ENCODE assay signal across 12 cellular contexts in the genomic region with DNA sequence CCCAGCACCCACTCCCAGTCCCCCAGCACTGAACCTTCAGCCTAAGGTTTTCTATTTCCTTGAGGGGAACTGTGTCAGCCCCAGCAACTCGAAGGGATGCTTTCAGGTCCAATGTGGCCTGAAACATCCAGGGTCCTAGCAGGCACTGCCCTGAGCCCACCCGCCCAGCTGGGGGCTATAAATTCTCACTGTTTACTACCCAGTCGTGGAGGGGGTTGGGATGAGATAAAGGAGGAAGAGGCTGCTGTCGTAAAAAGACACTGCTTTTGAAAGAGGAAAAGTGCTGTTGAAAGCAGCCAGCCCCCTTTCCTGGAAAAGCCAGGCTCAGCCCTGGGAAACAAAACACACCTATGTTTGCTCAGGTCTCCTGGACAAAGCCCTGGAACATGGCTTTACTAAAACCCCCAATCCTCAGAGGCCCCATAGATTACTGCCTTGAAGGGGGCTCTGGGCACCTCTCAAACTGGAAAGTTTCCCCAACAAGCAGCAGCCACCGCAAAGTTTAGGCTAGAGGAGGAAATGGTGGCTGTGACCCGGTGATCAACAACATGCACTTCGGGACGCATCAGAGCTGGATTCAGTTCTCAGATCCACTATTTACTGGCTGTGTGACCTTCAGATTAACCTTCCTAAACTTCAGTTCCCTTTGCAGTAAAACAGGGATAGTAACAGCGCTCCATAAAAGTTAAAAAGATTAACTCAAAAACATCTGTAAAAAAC. TPM values are rescaled to one million over a fixed set of nuclear protein-coding genes. Genes with fewer than 3 reads are reported as not detected.
DNase-seq lines count a peak whose midpoint lies in the region; ATAC-seq and TF ChIP-seq lines count a peak whose summit lies in the region.
"Had no signal": no experiment of that assay in that cellular context is flagged by ENCODE, and none has a peak within 500 bp of the region (broad histone marks: within the 10 kb centered on the region; RNA-seq: fewer than 3 reads in every experiment).

No MANE protein-coding gene starts in this region.

- no peak for DNase-seq in activated T-cell treated with anti-CD3 and anti-CD28 coated beads, Interleukin-2, amount 50 U/mL, for 24 hours
- DNase-seq in activated T-cell treated with anti-CD3 and anti-CD28 coated beads for 4 hours = no peak
- no peak for DNase-seq in activated naive CD4-positive, alpha-beta T cell treated with anti-CD3 and anti-CD28 coated beads, Interleukin-2, amount 50 U/mL, for 72 hours (ENCODE audit: low spot score in 2 of 2)
- peak; percentile 22 for DNase-seq in lower lobe of right lung
- DNase-seq in suprapubic skin (ENCODE audit: low spot score in 2 of 2) = no peak
- DNase-seq in middle frontal gyrus (ENCODE audit: extremely low spot score, low spot score) = no peak
- DNase-seq in activated CD4-positive, alpha-beta T cell treated with anti-CD3 and anti-CD28 coated beads for 4 hours = no peak
- DNase-seq: ACHN, anterior cingulate cortex, Peyer's patch had no signal

- peak overlapping the region; percentile 88 for H3K27ac Mint-ChIP-seq in activated T-cell treated with anti-CD3 and anti-CD28 coated beads, Interleukin-2, amount 50 U/mL, for 24 hours
- H3K27ac Mint-ChIP-seq in activated naive CD4-positive, alpha-beta T cell treated with anti-CD3 and anti-CD28 coated beads, Interleukin-2, amount 50 U/mL, for 72 hours = peak overlapping the region; percentile 70 to 79

- H3K36me3 Mint-ChIP-seq in activated T-cell treated with anti-CD3 and anti-CD28 coated beads, Interleukin-2, amount 50 U/mL, for 24 hours (ENCODE audit: low read depth) = peaks cover 38% of the 10 kb centered on the region
- H3K36me3 Mint-ChIP-seq in activated naive CD4-positive, alpha-beta T cell treated with anti-CD3 and anti-CD28 coated beads, Interleukin-2, amount 50 U/mL, for 72 hours = peaks cover 20 to 38% of the 10 kb centered on the region in 2 donors

- no peak for TF ChIP-seq EP300 in suprapubic skin (IDR thresholded peaks at IDR 0.05)

- TF ChIP-seq CTCF in lower lobe of right lung (IDR thresholded peaks at IDR 0.05) (no peak), suprapubic skin (IDR thresholded peaks at IDR 0.05) (no peak)

- peaks cover 11% of the 10 kb centered on the region for H3K36me3 ChIP-seq in lower lobe of right lung
- H3K36me3 ChIP-seq in suprapubic skin = peaks cover 17% of the 10 kb centered on the region

- H3K9me3 ChIP-seq in lower lobe of right lung = no peaks in the 10 kb centered on the region
- H3K9me3 ChIP-seq in suprapubic skin = peaks cover 4% of the 10 kb centered on the region
- H3K9me3 ChIP-seq: Peyer's patch had no signal

- peaks cover 14% of the 10 kb centered on the region for H3K9me3 Mint-ChIP-seq in activated T-cell treated with anti-CD3 and anti-CD28 coated beads, Interleukin-2, amount 50 U/mL, for 24 hours
- peaks cover 13 to 17% of the 10 kb centered on the region in 2 donors for H3K9me3 Mint-ChIP-seq in activated naive CD4-positive, alpha-beta T cell treated with anti-CD3 and anti-CD28 coated beads, Interleukin-2, amount 50 U/mL, for 72 hours

- peak in 1 of 2 donors; percentile 28 for ATAC-seq in activated naive CD4-positive, alpha-beta T cell treated with anti-CD3 and anti-CD28 coated beads, Interleukin-2, amount 50 U/mL, for 72 hours
- ATAC-seq in lower lobe of right lung (no peak), GM21786 (IDR thresholded peaks at IDR 0.05; ENCODE audit: unreplicated experiment) (no peak)

- no peaks in the 10 kb centered on the region for H3K27me3 ChIP-seq in lower lobe of right lung (ENCODE audit: low read depth)
- no peaks in the 10 kb centered on the region for H3K27me3 ChIP-seq in suprapubic skin
- H3K27me3 ChIP-seq: Peyer's patch had no signal

- H3K4me1 ChIP-seq in lower lobe of right lung (peaks cover 28% of the 10 kb centered on the region), suprapubic skin (peaks cover 13% of the 10 kb centered on the region)

- H3K4me3 Mint-ChIP-seq in activated T-cell treated with anti-CD3 and anti-CD28 coated beads, Interleukin-2, amount 50 U/mL, for 24 hours = peak overlapping the region; percentile 45

- peaks cover 67% of the 10 kb centered on the region for H3K4me1 Mint-ChIP-seq in activated T-cell treated with anti-CD3 and anti-CD28 coated beads, Interleukin-2, amount 50 U/mL, for 24 hours (ENCODE audit: low read depth)

- H3K4me3 ChIP-seq in lower lobe of right lung (no peak overlapping the region), suprapubic skin (no peak overlapping the region)
- H3K4me3 ChIP-seq: Peyer's patch had no signal

- H3K27ac ChIP-seq in lower lobe of right lung (peak overlapping the region; percentile 6), suprapubic skin (peak overlapping the region; percentile 10)
- H3K27ac ChIP-seq: epithelial cell of prostate had no signal

- intact Hi-C loops in lower lobe of right lung (cut with DNase I) = no loop called here

- 63% methylated on average over 9 of the region's 9 CpGs for WGBS in suprapubic skin

- H3K27me3 Mint-ChIP-seq in activated T-cell treated with anti-CD3 and anti-CD28 coated beads, Interleukin-2, amount 50 U/mL, for 24 hours = no peaks in the 10 kb centered on the region

- no peak for TF ChIP-seq POLR2A in suprapubic skin (IDR thresholded peaks at IDR 0.05)

RNA-seq across cellular contexts. Expression of a gene that starts 51.0 kb away (rescaled TPM):
- total RNA-seq in activated naive CD4-positive, alpha-beta T cell treated with anti-CD3 and anti-CD28 coated beads, Interleukin-2, amount 50 U/mL, for 72 hours = 100 to 1,000 TPM; 106 to 120 TPM
- total RNA-seq in lower lobe of right lung (124 TPM), suprapubic skin (100 to 1,000 TPM in 2 of 4 donors, 10 to 100 TPM in 2; 76.8 to 117 (median 94.0) TPM)
